16 cellular contexts compared by ENCODE assay signal in the genomic region with DNA sequence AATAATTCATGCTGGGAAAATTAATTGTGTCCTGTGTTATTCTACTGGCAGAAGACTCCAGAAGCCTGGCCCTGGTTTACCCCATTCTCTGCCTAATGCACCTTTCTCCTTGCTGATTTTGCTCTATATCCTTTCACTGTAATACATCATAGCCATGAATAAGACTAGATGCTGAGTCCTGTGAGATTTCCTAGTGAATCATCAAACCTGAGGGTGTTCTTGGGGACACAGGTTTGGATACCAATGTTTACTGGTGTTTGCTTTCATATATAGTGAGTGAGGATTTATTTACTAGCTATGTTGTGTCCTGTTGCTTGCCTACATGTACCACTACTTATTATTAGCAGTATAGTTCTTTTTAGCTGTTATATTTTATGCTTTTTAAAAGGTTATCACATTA. TPM values are rescaled to one million over a fixed set of nuclear protein-coding genes. Genes with fewer than 3 reads are reported as not detected.
DNase-seq lines count a peak whose midpoint lies in the region; ATAC-seq and TF ChIP-seq lines count a peak whose summit lies in the region.
"Had no signal": no experiment of that assay in that cellular context is flagged by ENCODE, and none has a peak within 500 bp of the region (broad histone marks: within the 10 kb centered on the region; RNA-seq: fewer than 3 reads in every experiment).

No MANE protein-coding gene starts in this region.

- H3K27ac Mint-ChIP-seq in central memory CD8-positive, alpha-beta T cell (ENCODE audit: low read depth): peak overlapping the region; percentile 69

- CTCF ChIA-PET in PC-3 (lab: Charles Lee): no interaction called here

- H4K20me1 ChIP-seq in PC-3 (ENCODE audit: low read length): no peaks in the 10 kb centered on the region
- no peaks in the 10 kb centered on the region for H4K20me1 ChIP-seq in osteoblast (ENCODE audit: insufficient read depth, low read length)

- no peak overlapping the region for H3K4me3 Mint-ChIP-seq in central memory CD8-positive, alpha-beta T cell
- H3K4me3 Mint-ChIP-seq: CD14-positive monocyte had no signal

- H3K9me3 ChIP-seq in PC-3 (ENCODE audit: low read length) (no peaks in the 10 kb centered on the region), osteoblast (ENCODE audit: low read depth, low read length) (no peaks in the 10 kb centered on the region), testis (no peaks in the 10 kb centered on the region)

- H3K27me3 ChIP-seq in PC-3 (ENCODE audit: low read length) (no peaks in the 10 kb centered on the region), osteoblast (ENCODE audit: insufficient read depth, low read length) (no peaks in the 10 kb centered on the region), testis (no peaks in the 10 kb centered on the region)

- H3K4me3 ChIP-seq in PC-3 (ENCODE audit: low read length) (no peak overlapping the region), osteoblast (ENCODE audit: insufficient read depth, low read length) (no peak overlapping the region), testis (no peak overlapping the region)

- intact Hi-C loops in PC-3 (cut with micrococcal nuclease): no loop called here
- intact Hi-C loops in testis (cut with DNase I; ENCODE audit: low total_unique reads): no loop called here

- H3K4me2 ChIP-seq in PC-3 (ENCODE audit: low read length) (peak overlapping the region; percentile 76; the same call in 1 of the 2 replicates), osteoblast (ENCODE audit: insufficient read depth, low read length) (no peak overlapping the region)

- H3K4me1 ChIP-seq in PC-3 (ENCODE audit: insufficient read depth, low read length) (peaks cover 62% of the 10 kb centered on the region), osteoblast (ENCODE audit: insufficient read depth, low read length) (peaks cover 43% of the 10 kb centered on the region), testis (no peaks in the 10 kb centered on the region)

- no peaks in the 10 kb centered on the region for H3K9me2 ChIP-seq in PC-3 (replicated peaks; ENCODE audit: low read length)

- no peak overlapping the region for H3K9ac ChIP-seq in PC-3 (ENCODE audit: low read length)

- BruUV-seq in PC-3 (replicated peaks; lab: Mats Ljungman, UMichigan): no TSS peak

- peak; percentile 35 for DNase-seq in NCI-H748 (lab: John Stamatoyannopoulos, UW; ENCODE audit: unreplicated experiment)
- no peak for DNase-seq in NCI-H748 treated with DMSO at 0.1 percent for 48 hours (lab: John Stamatoyannopoulos, UW)
- DNase-seq in PC-3: peak; percentile 65
- no peak for DNase-seq in central memory CD8-positive, alpha-beta T cell (ENCODE audit: low spot score in 2 of 2)
- DNase-seq in osteoblast (ENCODE audit: insufficient read length, low spot score, missing footprints): no peak
- no peak for DNase-seq in testis
- DNase-seq in activated T-cell treated with anti-CD3 and anti-CD28 coated beads, Interleukin-2, amount 50 U/mL, for 48 hours: no peak
- DNase-seq in DMS 273 (lab: John Stamatoyannopoulos, UW; ENCODE audit: unreplicated experiment): no peak
- DNase-seq: DMS79 treated with DMSO at 0.1 percent for 48 hours, GDM1, NCI-H1092 treated with DMSO at 0.1 percent for 48 hours, NCI-H187, NCI-H2171 treated with DMSO at 0.1 percent for 48 hours, Right ventricle myocardium superior had no signal

- H3K36me3 Mint-ChIP-seq in central memory CD8-positive, alpha-beta T cell (ENCODE audit: insufficient read depth): peaks cover 29% of the 10 kb centered on the region

- TF ChIP-seq POLR2A in testis (IDR thresholded peaks at IDR 0.05): no peak

- no peak overlapping the region for H2AFZ ChIP-seq in PC-3 (ENCODE audit: low read length)
- no peak overlapping the region for H2AFZ ChIP-seq in osteoblast (ENCODE audit: low read length)

- H3K4me1 Mint-ChIP-seq in central memory CD8-positive, alpha-beta T cell: peaks cover 34% of the 10 kb centered on the region

- no peaks in the 10 kb centered on the region for H3K27me3 Mint-ChIP-seq in central memory CD8-positive, alpha-beta T cell

- POLR2A ChIA-PET in PC-3 (lab: Charles Lee; ENCODE audit: unreplicated experiment): no interaction called here

- H3K36me3 ChIP-seq in PC-3 (ENCODE audit: low read depth, low read length) (peaks cover 7% of the 10 kb centered on the region), osteoblast (ENCODE audit: insufficient read depth, low read length) (peaks cover 32% of the 10 kb centered on the region), testis (ENCODE audit: low read depth, missing control alignments) (no peaks in the 10 kb centered on the region)

- H3K79me2 ChIP-seq in PC-3 (ENCODE audit: low read length): peaks cover 30% of the 10 kb centered on the region
- H3K79me2 ChIP-seq in osteoblast (ENCODE audit: insufficient read depth, low read length): peaks cover 29% of the 10 kb centered on the region

- peaks cover 16% of the 10 kb centered on the region for H3F3A ChIP-seq in PC-3 (ENCODE audit: low read length, unreplicated experiment)

- no peak for TF ChIP-seq CTCF in PC-3 (conservative IDR thresholded peaks at IDR 0.05; ENCODE audit: low read depth, low read length)
- TF ChIP-seq CTCF in osteoblast (IDR thresholded peaks at IDR 0.05; ENCODE audit: extremely low read depth, low read depth, low read length): no peak
- TF ChIP-seq CTCF in testis (IDR thresholded peaks at IDR 0.05): no peak

- H3K27ac ChIP-seq in PC-3 (ENCODE audit: low read length): peak overlapping the region; percentile 54
- peak overlapping the region; percentile 49 for H3K27ac ChIP-seq in osteoblast (ENCODE audit: low read depth, low read length)
- H3K27ac ChIP-seq in testis: no peak overlapping the region

- ATAC-seq in PC-3: peak; percentile 19
- ATAC-seq in central memory CD8-positive, alpha-beta T cell (replicated peaks; ENCODE audit: extremely low read depth, poor library complexity, severe bottlenecking): no peak
- ATAC-seq: HCT116 had no signal

- H3K9me3 Mint-ChIP-seq in central memory CD8-positive, alpha-beta T cell: no peaks in the 10 kb centered on the region

RNA-seq across cellular contexts. Expression of gene METTL5, which starts 6.5 kb away (rescaled TPM):
- total RNA-seq in PC-3 (2014; rRNA removed): 61.1 and 62.0 TPM in 2 replicates
- 39.8 and 44.2 TPM in 2 replicates for total RNA-seq in osteoblast
- 10 to 100 TPM; 35.8 to 48.2 TPM for total RNA-seq in testis
- polyA plus RNA-seq in testis (ENCODE audit: insufficient read depth, low read depth, low replicate concordance): 40.2 TPM

RNA-seq across cellular contexts. Expression of gene UBR3, which starts 9.0 kb away (rescaled TPM):
- total RNA-seq in PC-3 (2014; rRNA removed) (29.3 and 30.9 TPM in 2 replicates), osteoblast (42.7 and 50.1 TPM in 2 replicates), testis (100 to 1,000 TPM; 122 to 132 TPM)
- 24.3 TPM for polyA plus RNA-seq in testis (ENCODE audit: insufficient read depth, low read depth, low replicate concordance)

RNA-seq across cellular contexts. Expression of gene SSB, which starts 19.6 kb away (rescaled TPM):
- total RNA-seq in PC-3 (2014; rRNA removed) (108 and 109 TPM in 2 replicates), osteoblast (82.2 and 94.1 TPM in 2 replicates), testis (10 to 100 TPM; 56.5 to 67.2 TPM)
- 18.0 TPM for polyA plus RNA-seq in testis (ENCODE audit: insufficient read depth, low read depth, low replicate concordance)

Comparison
In these comparisons a context has a peak if more than half of its experiments do, and no peak if none do; other contexts are left out.
1. DNase-seq: peak in NCI-H748 (single experiment) and PC-3 (single experiment); none in NCI-H748 treated with DMSO at 0.1 percent for 48 hours (single experiment), central memory CD8-positive, alpha-beta T cell (0 of 2), osteoblast (single experiment), testis (single experiment), activated T-cell treated with anti-CD3 and anti-CD28 coated beads, Interleukin-2, amount 50 U/mL, for 48 hours (0 of 2) and DMS 273 (single experiment).
2. H3K27ac ChIP-seq: peak in PC-3 (single experiment) and osteoblast (single experiment); none in testis (0 of 2).